17 cellular contexts compared by ENCODE assay signal in the genomic region with DNA sequence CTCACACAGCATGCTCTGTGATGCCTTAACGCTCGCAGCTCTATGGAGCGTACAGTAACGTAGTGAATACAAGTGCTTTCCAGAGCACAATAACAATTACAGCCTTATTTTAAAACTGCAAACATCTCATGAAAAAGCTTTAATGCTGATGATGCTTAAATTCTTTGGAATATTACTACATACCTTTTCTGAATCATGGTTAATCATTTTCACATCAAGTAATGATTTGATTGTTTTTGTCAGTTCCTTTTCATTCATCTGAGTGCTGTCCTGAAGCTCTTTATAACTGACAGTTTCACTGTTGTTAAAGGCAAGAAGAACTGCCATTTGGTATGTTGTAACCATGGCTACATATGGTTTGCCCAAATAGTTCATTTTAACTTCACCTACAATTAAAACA.
DNase-seq lines count a peak whose midpoint lies in the region; ATAC-seq, FAIRE-seq and TF ChIP-seq lines count a peak whose summit lies in the region.
"Had no signal": no experiment of that assay in that cellular context is flagged by ENCODE, and none has a peak within 500 bp of the region (broad histone marks: within the 10 kb centered on the region; RNA-seq: fewer than 3 reads in every experiment).

No MANE protein-coding gene starts in this region.

- no peak for ATAC-seq in activated CD4-positive, alpha-beta T cell treated with anti-CD3 and anti-CD28 coated beads for 36 hours
- ATAC-seq: Right ventricle myocardium inferior had no signal

- H3K36me3 ChIP-seq in bronchial epithelial cell (ENCODE audit: control insufficient read depth, insufficient read depth, low read length), result peaks cover 1% of the 10 kb centered on the region

- POLR2A ChIA-PET in activated CD4-positive, alpha-beta T cell treated with anti-CD3 and anti-CD28 coated beads for 36 hours (lab: Charles Lee), result interaction anchor here (0.7 to 1.0 kb wide), 2 partner anchors 99 to 203 kb away, joined by 3 to 6 read pairs; no protein-coding TSS in a partner anchor

- no peaks in the 10 kb centered on the region for H3K27me3 ChIP-seq in bronchial epithelial cell (ENCODE audit: control insufficient read depth, insufficient read depth, low read length)

- peaks cover 24% of the 10 kb centered on the region for H3K4me1 Mint-ChIP-seq in activated naive CD4-positive, alpha-beta T cell treated with anti-CD3 and anti-CD28 coated beads, Interleukin-2, amount 50 U/mL, for 24 hours
- H3K4me1 Mint-ChIP-seq in activated CD4-positive, alpha-beta T cell treated with anti-CD3 and anti-CD28 coated beads for 36 hours, result peaks cover 32% of the 10 kb centered on the region
- H3K4me1 Mint-ChIP-seq: IgD-negative memory B cell had no signal

- no peak for TF ChIP-seq CTCF in bronchial epithelial cell (IDR thresholded peaks at IDR 0.05; ENCODE audit: insufficient read depth, low read length, severe bottlenecking)

- peaks cover 4% of the 10 kb centered on the region for H3K36me3 Mint-ChIP-seq in activated naive CD4-positive, alpha-beta T cell treated with anti-CD3 and anti-CD28 coated beads, Interleukin-2, amount 50 U/mL, for 24 hours
- peaks cover 22% of the 10 kb centered on the region for H3K36me3 Mint-ChIP-seq in activated CD4-positive, alpha-beta T cell treated with anti-CD3 and anti-CD28 coated beads for 36 hours (ENCODE audit: low read depth)

- no peak for FAIRE-seq in bronchial epithelial cell (lab: Jason Lieb, UNC)
- FAIRE-seq: H54 had no signal

- no peaks in the 10 kb centered on the region for H3K9me3 Mint-ChIP-seq in activated naive CD4-positive, alpha-beta T cell treated with anti-CD3 and anti-CD28 coated beads, Interleukin-2, amount 50 U/mL, for 24 hours
- no peaks in the 10 kb centered on the region for H3K9me3 Mint-ChIP-seq in activated CD4-positive, alpha-beta T cell treated with anti-CD3 and anti-CD28 coated beads for 36 hours (ENCODE audit: low read depth)
- H3K9me3 Mint-ChIP-seq: IgD-negative memory B cell had no signal

- CTCF ChIA-PET in activated CD4-positive, alpha-beta T cell treated with anti-CD3 and anti-CD28 coated beads for 36 hours (lab: Charles Lee), result interaction anchor here (0.8 kb wide), 1 partner anchor 11 kb away, joined by 4 read pairs; no protein-coding TSS in a partner anchor

- H3K4me3 Mint-ChIP-seq in activated naive CD4-positive, alpha-beta T cell treated with anti-CD3 and anti-CD28 coated beads, Interleukin-2, amount 50 U/mL, for 24 hours, result no peak overlapping the region
- H3K4me3 Mint-ChIP-seq in activated CD4-positive, alpha-beta T cell treated with anti-CD3 and anti-CD28 coated beads for 36 hours, result no peak overlapping the region
- H3K4me3 Mint-ChIP-seq: IgD-negative memory B cell had no signal

- no peaks in the 10 kb centered on the region for H3K27me3 Mint-ChIP-seq in activated naive CD4-positive, alpha-beta T cell treated with anti-CD3 and anti-CD28 coated beads, Interleukin-2, amount 50 U/mL, for 24 hours
- H3K27me3 Mint-ChIP-seq in activated CD4-positive, alpha-beta T cell treated with anti-CD3 and anti-CD28 coated beads for 36 hours, result no peaks in the 10 kb centered on the region
- H3K27me3 Mint-ChIP-seq: IgD-negative memory B cell had no signal

- H3K4me3 ChIP-seq in bronchial epithelial cell (ENCODE audit: low read depth, low read length), result no peak overlapping the region

- peak overlapping the region; percentile 41 for H3K27ac Mint-ChIP-seq in activated naive CD4-positive, alpha-beta T cell treated with anti-CD3 and anti-CD28 coated beads, Interleukin-2, amount 50 U/mL, for 24 hours
- H3K27ac Mint-ChIP-seq in activated CD4-positive, alpha-beta T cell treated with anti-CD3 and anti-CD28 coated beads for 36 hours, result no peak overlapping the region
- H3K27ac Mint-ChIP-seq: IgD-negative memory B cell had no signal

- DNase-seq in activated naive CD4-positive, alpha-beta T cell (lab: John Stamatoyannopoulos, UW), result no peak
- DNase-seq in NCI-H2227 (lab: John Stamatoyannopoulos, UW; ENCODE audit: unreplicated experiment) (peak; percentile 9), bronchial epithelial cell (ENCODE audit: low read depth) (peak; percentile 56), renal cortical epithelial cell (ENCODE audit: low read depth) (peak; percentile 24), SIG-M5 (lab: John Stamatoyannopoulos, UW) (no peak), NCI-H524 treated with DMSO at 0.1 percent for 48 hours (lab: John Stamatoyannopoulos, UW) (no peak)
- no peak for DNase-seq in activated CD4-positive, alpha-beta T cell treated with anti-CD3 and anti-CD28 coated beads for 36 hours
- DNase-seq: Caco-2, DMS153, EL, NCI-H1105 treated with DMSO at 0.1 percent for 48 hours, NCI-H446 treated with DMSO at 0.1 percent for 48 hours, NCI-H748 treated with DMSO at 0.1 percent for 48 hours had no signal

- intact Hi-C loops in activated CD4-positive, alpha-beta T cell treated with anti-CD3 and anti-CD28 coated beads for 36 hours (cut with DNase I, micrococcal nuclease), result no loop called here

Comparison
In these comparisons a context has a peak if more than half of its experiments do, and no peak if none do; other contexts are left out.
1. DNase-seq: peak in NCI-H2227 (single experiment), bronchial epithelial cell (single experiment) and renal cortical epithelial cell (single experiment); none in activated naive CD4-positive, alpha-beta T cell (0 of 4), SIG-M5 (single experiment), NCI-H524 treated with DMSO at 0.1 percent for 48 hours (single experiment) and activated CD4-positive, alpha-beta T cell treated with anti-CD3 and anti-CD28 coated beads for 36 hours (single experiment).